8 cellular contexts compared by ENCODE assay signal in the genomic region with DNA sequence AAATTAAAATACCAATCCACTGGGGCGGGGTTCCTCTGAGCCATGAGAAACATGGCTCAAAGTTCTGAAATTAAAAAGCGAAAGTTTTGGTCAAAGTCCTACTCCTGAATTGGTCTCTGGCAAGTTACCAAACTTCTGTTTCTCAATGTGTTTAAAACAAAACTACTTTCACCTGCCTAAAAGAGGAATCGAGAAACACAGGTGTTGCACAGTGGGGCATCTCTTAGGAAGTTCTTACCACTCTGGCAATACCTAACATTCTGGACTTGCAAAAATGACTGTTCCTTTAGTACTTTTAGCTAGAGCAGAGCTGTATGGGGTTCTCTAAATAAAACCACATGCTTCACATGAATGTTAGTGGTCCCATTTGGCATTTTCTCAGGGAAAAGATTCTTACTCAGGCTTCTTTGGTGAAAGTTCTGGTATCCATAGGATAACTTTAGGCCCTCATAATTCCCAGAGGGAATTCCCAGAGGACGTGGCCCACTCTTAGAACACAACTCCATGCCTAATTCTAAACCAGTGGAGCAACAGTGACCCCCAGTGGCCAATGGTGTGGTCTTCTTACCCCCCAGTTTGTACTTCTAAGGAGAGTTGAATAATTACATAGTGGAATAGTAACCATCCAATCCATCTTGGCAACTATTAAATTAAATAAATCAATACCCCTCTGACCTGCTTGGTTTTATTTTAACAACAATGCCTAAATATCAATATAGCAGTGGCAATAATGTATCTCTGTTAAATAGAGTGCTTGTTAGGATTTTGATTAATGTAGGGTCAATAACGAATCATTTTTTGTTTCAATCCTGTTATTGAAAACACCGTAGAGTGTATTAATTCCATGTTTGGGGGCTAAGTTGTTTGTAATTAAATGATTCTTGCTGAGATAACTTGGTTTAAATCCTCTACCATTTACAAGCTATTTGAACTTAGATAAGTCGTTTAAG. TPM values are rescaled to one million over a fixed set of nuclear protein-coding genes. Genes with fewer than 3 reads are reported as not detected.
DNase-seq lines count a peak whose midpoint lies in the region; ATAC-seq and TF ChIP-seq lines count a peak whose summit lies in the region.

No MANE protein-coding gene starts in this region.

- H3K27ac Mint-ChIP-seq in activated B cell treated with CpG ODN at 0.5 μM for 24 hours = no peak overlapping the region
- H3K27ac Mint-ChIP-seq in effector memory CD8-positive, alpha-beta T cell = no peak overlapping the region

- intact Hi-C loops in activated B cell treated with CpG ODN at 0.5 μM for 24 hours (cut with micrococcal nuclease) = loop anchor here (1.0 to 5.0 kb wide), 5 partner anchors 686 to 1135 kb away; no protein-coding TSS in a partner anchor

- H3K9ac ChIP-seq in mucosa of rectum (ENCODE audit: low read depth in 1 of 2, low read length in 2 of 2) = no peak overlapping the region

- H3K4me3 Mint-ChIP-seq in activated B cell treated with CpG ODN at 0.5 μM for 24 hours = no peak overlapping the region
- H3K4me3 Mint-ChIP-seq in effector memory CD8-positive, alpha-beta T cell = no peak overlapping the region

- CTCF ChIA-PET in activated B cell treated with CpG ODN at 0.5 μM for 24 hours (lab: Charles Lee) = interaction anchor here (0.6 to 5.5 kb wide), 10 partner anchors 9 to 691 kb away, joined by 3 to 39 read pairs (median 6); no protein-coding TSS in a partner anchor

- no peak for TF ChIP-seq EP300 in upper lobe of left lung (IDR thresholded peaks at IDR 0.05)

- no peak overlapping the region for H3K4me3 ChIP-seq in GM12875 (ENCODE audit: low read depth, low read length)
- peak overlapping the region; percentile 23 to 24 for H3K4me3 ChIP-seq in mucosa of rectum (ENCODE audit: low read length in 2 of 2)
- H3K4me3 ChIP-seq in upper lobe of left lung = no peak overlapping the region

- H3K4me1 ChIP-seq in mucosa of rectum (ENCODE audit: control insufficient read depth in 2 of 2, insufficient read depth in 2 of 2, low read length in 2 of 2) (peaks cover 4 to 5% of the 10 kb centered on the region in 2 donors), upper lobe of left lung (peaks cover 0 to 6% (median 0%) of the 10 kb centered on the region in 4 donors)

- H3K27me3 ChIP-seq in mucosa of rectum (ENCODE audit: control insufficient read depth in 2 of 2, insufficient read depth in 2 of 2, low read length in 2 of 2) = no peaks in the 10 kb centered on the region
- H3K27me3 ChIP-seq in upper lobe of left lung = no peaks in the 10 kb centered on the region

- no peaks in the 10 kb centered on the region for H3K9me3 ChIP-seq in mucosa of rectum (ENCODE audit: control insufficient read depth in 2 of 2, low read length in 2 of 2)
- H3K9me3 ChIP-seq in upper lobe of left lung = no peaks in the 10 kb centered on the region

- H3K36me3 Mint-ChIP-seq in activated B cell treated with CpG ODN at 0.5 μM for 24 hours (ENCODE audit: low read depth) = no peaks in the 10 kb centered on the region
- H3K36me3 Mint-ChIP-seq in effector memory CD8-positive, alpha-beta T cell (ENCODE audit: insufficient read depth) = no peaks in the 10 kb centered on the region

- no peak for TF ChIP-seq POLR2A in upper lobe of left lung (IDR thresholded peaks at IDR 0.05)

- WGBS in upper lobe of left lung, 2 donors = 59 to 63% methylated on average over 7 of the region's 7 CpGs

- H3K27ac ChIP-seq in mucosa of rectum (ENCODE audit: low read depth in 2 of 2, low read length in 2 of 2) (no peak overlapping the region), upper lobe of left lung (no peak overlapping the region)

- peaks cover 14% of the 10 kb centered on the region for H3K4me1 Mint-ChIP-seq in activated B cell treated with CpG ODN at 0.5 μM for 24 hours
- H3K4me1 Mint-ChIP-seq in effector memory CD8-positive, alpha-beta T cell (ENCODE audit: low read depth in 2 of 2) = no peaks in the 10 kb centered on the region

- DNase-seq in AG09319 (ENCODE audit: extremely low read depth, low read depth) (no peak), NCI-H1048 (lab: John Stamatoyannopoulos, UW) (peak; percentile 26), activated B cell treated with CpG ODN at 0.5 μM for 24 hours (peak; percentile 31), upper lobe of left lung (peak in 1 of 2 donors; percentile 68)
- peak; percentile 27 to 37 (median 35) for DNase-seq in effector memory CD8-positive, alpha-beta T cell

- peak; percentile 99 for ATAC-seq in HG02623 (IDR thresholded peaks at IDR 0.05; ENCODE audit: unreplicated experiment)
- ATAC-seq in activated B cell treated with CpG ODN at 0.5 μM for 24 hours (ENCODE audit: low read depth) = peak; percentile 84
- ATAC-seq in effector memory CD8-positive, alpha-beta T cell (replicated peaks) = peak; percentile 54
- peak; percentile 65 to 77 for ATAC-seq in upper lobe of left lung (ENCODE audit: low FRiP score in 2 of 2)

- no peaks in the 10 kb centered on the region for H3K9me3 Mint-ChIP-seq in activated B cell treated with CpG ODN at 0.5 μM for 24 hours
- no peaks in the 10 kb centered on the region for H3K9me3 Mint-ChIP-seq in effector memory CD8-positive, alpha-beta T cell

- POLR2A ChIA-PET in activated B cell treated with CpG ODN at 0.5 μM for 24 hours (lab: Charles Lee) = no interaction called here

- no peaks in the 10 kb centered on the region for H3K27me3 Mint-ChIP-seq in activated B cell treated with CpG ODN at 0.5 μM for 24 hours
- peaks cover 14 to 24% of the 10 kb centered on the region in 2 donors for H3K27me3 Mint-ChIP-seq in effector memory CD8-positive, alpha-beta T cell

- no peaks in the 10 kb centered on the region for H3K36me3 ChIP-seq in mucosa of rectum (ENCODE audit: control insufficient read depth in 2 of 2, insufficient read depth in 2 of 2, low read length in 2 of 2)
- no peaks in the 10 kb centered on the region for H3K36me3 ChIP-seq in upper lobe of left lung

- peak; percentile 82 for TF ChIP-seq CTCF in AG09319 (IDR thresholded peaks at IDR 0.05; ENCODE audit: low read depth, low read length)
- peak; percentile 68 for TF ChIP-seq CTCF in GM12875 (IDR thresholded peaks at IDR 0.05; ENCODE audit: borderline replicate concordance, insufficient read depth, low read depth, low read length)
- no peak for TF ChIP-seq CTCF in activated B cell treated with CpG ODN at 0.5 μM for 24 hours (IDR thresholded peaks at IDR 0.05)
- peak; percentile 35 to 62 (median 50) for TF ChIP-seq CTCF in upper lobe of left lung (IDR thresholded peaks at IDR 0.05)

RNA-seq across cellular contexts. Expression of a gene that starts 21.9 kb away (rescaled TPM):
- total RNA-seq in activated B cell treated with CpG ODN at 0.5 μM for 24 hours = 0.04 and 0.12 TPM in 2 replicates
- total RNA-seq in upper lobe of left lung = 10 to 100 TPM in 2 of 6 donors, 1 to 10 TPM in 4; 3.1 to 14.9 (median 9.1) TPM

Comparison
In these comparisons a context has a peak if more than half of its experiments do, and no peak if none do; other contexts are left out.
1. H3K4me3 ChIP-seq: peak in mucosa of rectum (2 of 2); none in GM12875 (single experiment) and upper lobe of left lung (0 of 4).
2. Peak in every context shown above with its lines, with median percentiles within 50 percentile points of each other: ATAC-seq.